ENCODE assay signal across 28 cellular contexts in the genomic region with DNA sequence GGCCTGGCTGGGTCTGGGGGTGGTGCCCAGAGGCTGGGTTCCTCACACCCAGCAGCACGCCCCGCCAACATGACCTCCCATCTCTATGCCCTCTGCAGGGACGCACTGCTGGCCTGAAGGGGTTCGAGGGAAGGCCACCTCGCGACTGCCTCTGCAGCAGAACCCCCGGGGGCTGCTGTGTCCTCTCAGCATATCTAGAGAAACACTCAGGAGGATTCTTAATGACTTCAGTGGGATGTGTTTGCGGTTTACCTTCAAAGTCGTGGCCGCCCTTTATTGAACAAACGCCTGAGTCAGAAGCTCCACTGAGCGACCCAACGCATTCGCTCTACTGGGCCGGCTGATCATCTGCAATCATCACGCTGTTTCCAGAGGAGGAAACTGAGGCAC. TPM values are rescaled to one million over a fixed set of nuclear protein-coding genes. Genes with fewer than 3 reads are reported as not detected.
A peak's percentile ranks its signal among the peaks of the same experiment; 100 is the strongest.
DNase-seq lines count a peak whose midpoint lies in the region; ATAC-seq, FAIRE-seq and TF ChIP-seq lines count a peak whose summit lies in the region.
"Had no signal": no experiment of that assay in that cellular context is flagged by ENCODE, and none has a peak within 500 bp of the region (broad histone marks: within the 10 kb centered on the region; RNA-seq: fewer than 3 reads in every experiment).

No MANE protein-coding gene starts in this region.

- H3K4me1 Mint-ChIP-seq in progenitor cell of endocrine pancreas (ENCODE audit: low read depth), result peaks cover 16% of the 10 kb centered on the region

- no peak overlapping the region for H3K56ac ChIP-seq in H1 (replicated peaks; ENCODE audit: insufficient read length, low read depth, low read length)

- no peak overlapping the region for H2BK5ac ChIP-seq in H1 (ENCODE audit: low read depth, low read length)

- no peak overlapping the region for H3K9ac ChIP-seq in H1 (replicated peaks in 1 of 4; ENCODE audit: extremely low read depth in 1 of 4, low read depth in 3 of 4, low read length in 3 of 4)
- H3K9ac ChIP-seq: KMS-11 had no signal

- H3K9me3 Mint-ChIP-seq in progenitor cell of endocrine pancreas (ENCODE audit: low read depth), result no peaks in the 10 kb centered on the region
- H3K9me3 Mint-ChIP-seq: CD8-positive, alpha-beta T cell had no signal

- WGBS in H1 (ENCODE audit: extremely low coverage in 1 of 2, insufficient coverage in 1 of 2, insufficient read length in 1 of 2, insufficient replicate concordance in 2 of 2, low coverage in 1 of 2, low lambda C conversion rate in 2 of 2, missing lambda C conversion rate in 1 of 2), 2 experiments, result 88% methylated on average over 16 of the region's 16 CpGs; no CpG with 5 or more reads in 1 of the 2 experiments

- POLR2A ChIA-PET in H1 (lab: Charles Lee; ENCODE audit: partially characterized antibody), result interaction anchor here (1.2 kb wide), 1 partner anchor 81 kb away, joined by 3 read pairs; no protein-coding TSS in a partner anchor

- H2AK5ac ChIP-seq in H1 (ENCODE audit: low read depth, low read length), result no peak overlapping the region

- H3K23ac ChIP-seq in H1 (ENCODE audit: insufficient read length), result no peak overlapping the region

- H3K4me1 ChIP-seq in left ventricle myocardium inferior (peaks cover 33% of the 10 kb centered on the region), H1 (replicated peaks in 1 of 4; ENCODE audit: control insufficient read depth in 3 of 4, insufficient read depth in 4 of 4, low read length in 3 of 4) (no peaks in the 10 kb centered on the region; a peak in 1 of 7 replicates), BE2C (no peaks in the 10 kb centered on the region)

- no peak for TF ChIP-seq CTCF in left ventricle myocardium inferior (IDR thresholded peaks at IDR 0.05; ENCODE audit: borderline replicate concordance)
- no peak for TF ChIP-seq CTCF in H1 (IDR thresholded peaks at IDR 0.05; ENCODE audit: control extremely low read depth in 1 of 3, insufficient read depth in 1 of 3, low read depth in 1 of 3, low read length in 3 of 3)
- TF ChIP-seq CTCF in progenitor cell of endocrine pancreas (IDR thresholded peaks at IDR 0.05; ENCODE audit: unreplicated experiment), result no peak
- no peak for TF ChIP-seq CTCF in BE2C (IDR thresholded peaks at IDR 0.05; ENCODE audit: low read depth, low read length)

- no peak overlapping the region for H3K4me2 ChIP-seq in H1 (ENCODE audit: insufficient read depth in 1 of 2, low read depth in 2 of 2, low read length in 2 of 2)
- H3K4me2 ChIP-seq: KMS-11, PC-9 had no signal

- no peaks in the 10 kb centered on the region for H3K36me3 Mint-ChIP-seq in progenitor cell of endocrine pancreas (ENCODE audit: insufficient read depth)
- H3K36me3 Mint-ChIP-seq: CD8-positive, alpha-beta T cell had no signal

- peak overlapping the region; percentile 55 for H3K27ac Mint-ChIP-seq in progenitor cell of endocrine pancreas
- H3K27ac Mint-ChIP-seq: CD8-positive, alpha-beta T cell had no signal

- no peak overlapping the region for H2BK120ac ChIP-seq in H1 (replicated peaks; ENCODE audit: low read depth, low read length)

- H3K4me3 Mint-ChIP-seq in progenitor cell of endocrine pancreas (ENCODE audit: low read depth), result no peak overlapping the region
- H3K4me3 Mint-ChIP-seq: CD8-positive, alpha-beta T cell had no signal

- H3K27ac ChIP-seq in left ventricle myocardium inferior (replicated peaks), result peak overlapping the region; percentile 64
- no peak overlapping the region for H3K27ac ChIP-seq in H1 (ENCODE audit: low read depth, low read length)
- H3K27ac ChIP-seq: C4-2B, KMS-11, PC-9, RWPE1 had no signal

- no peaks in the 10 kb centered on the region for H3K79me1 ChIP-seq in H1 (ENCODE audit: low read depth, low read length)

- CTCF ChIA-PET in H1 (lab: Charles Lee; ENCODE audit: partially characterized antibody), result interaction anchor here (0.8 to 1.5 kb wide), 7 partner anchors 10 to 120 kb away, joined by 3 to 5 read pairs (median 3); no protein-coding TSS in a partner anchor

- no peaks in the 10 kb centered on the region for H3K27me3 Mint-ChIP-seq in progenitor cell of endocrine pancreas

- H3K4me3 ChIP-seq in left ventricle myocardium inferior (no peak overlapping the region), H1 (ENCODE audit: extremely low read depth in 1 of 4, insufficient read depth in 2 of 4, low read depth in 3 of 4, low read length in 4 of 4) (no peak overlapping the region), BE2C (ENCODE audit: low read depth, low read length) (no peak overlapping the region)
- H3K4me3 ChIP-seq: PC-9 had no signal

- H3K36me3 ChIP-seq in left ventricle myocardium inferior (no peaks in the 10 kb centered on the region), H1 (ENCODE audit: control insufficient read depth in 2 of 4, insufficient read depth in 4 of 4, low read length in 3 of 4) (no peaks in the 10 kb centered on the region), BE2C (no peaks in the 10 kb centered on the region)

- H3K79me2 ChIP-seq in H1 (ENCODE audit: control insufficient read depth in 1 of 2, insufficient read depth in 2 of 2, low read length in 2 of 2), result no peaks in the 10 kb centered on the region

- H2BK20ac ChIP-seq in H1 (ENCODE audit: low read length), result no peak overlapping the region

- no peak overlapping the region for H2AFZ ChIP-seq in H1 (ENCODE audit: low read length)
- H2AFZ ChIP-seq: PC-9 had no signal

- no peak for FAIRE-seq in H1 (lab: Jason Lieb, UNC)
- no peak for FAIRE-seq in HTR-8/SVneo (lab: Jason Lieb, UNC)
- FAIRE-seq: A204.1, GM12891 had no signal

- no peak overlapping the region for H3K14ac ChIP-seq in H1 (ENCODE audit: insufficient read length)

- H4K8ac ChIP-seq in H1 (ENCODE audit: extremely low read depth, insufficient read depth, low read length), result no peak overlapping the region

- H3K4ac ChIP-seq in H1 (replicated peaks; ENCODE audit: insufficient read length, low read depth, low read length), result no peak overlapping the region

- DNase-seq in left ventricle myocardium inferior (no peak), Right ventricle myocardium inferior (ENCODE audit: missing footprints) (no peak), HT-29 (ENCODE audit: low spot score) (peak; percentile 84), H1 (ENCODE audit: low read depth in 1 of 2, low spot score in 2 of 2) (no peak), progenitor cell of endocrine pancreas (ENCODE audit: low spot score, unreplicated experiment) (no peak), RKO (ENCODE audit: low spot score) (no peak), BE2C (no peak), HTR-8/SVneo (ENCODE audit: insufficient read length, low spot score) (no peak)
- DNase-seq: CD8-positive, alpha-beta T cell; DMS79 treated with DMSO at 0.1 percent for 48 hours; GF-D8; IMR-90; NCI-H1048; NCI-H1417; NCI-H1694; NCI-H2029 treated with DMSO at 0.1 percent for 48 hours; NCI-H446 treated with DMSO at 0.1 percent for 48 hours; NCI-H526; NCI-H82; NK-92 treated with Interleukin-12 subunit alpha and Interleukin-12 subunit beta, amount 100 ng/mL, for 24 hours; PC-9; SHP77 treated with DMSO at 0.1 percent for 48 hours had no signal

- H4K5ac ChIP-seq in H1 (ENCODE audit: insufficient read length, low read depth, low read length), result no peak overlapping the region

- TF ChIP-seq POLR2A in H1 (IDR thresholded peaks at IDR 0.05; ENCODE audit: control extremely low read depth in 1 of 2, low read depth in 2 of 2, low read length in 2 of 2), result no peak

- intact Hi-C loops in left ventricle myocardium inferior (cut with micrococcal nuclease), result no loop called here
- intact Hi-C loops in Right ventricle myocardium inferior (cut with DNase I), result no loop called here

- no peaks in the 10 kb centered on the region for H3K9me3 ChIP-seq in left ventricle myocardium inferior (replicated peaks)
- H3K9me3 ChIP-seq in H1 (ENCODE audit: insufficient read depth in 2 of 2, low read depth in 1 of 2, low read length in 1 of 2), result no peaks in the 10 kb centered on the region
- H3K9me3 ChIP-seq in BE2C, result no peaks in the 10 kb centered on the region

- H3K18ac ChIP-seq in H1 (ENCODE audit: extremely low read depth, low read length), result no peak overlapping the region

- H3K27me3 ChIP-seq in left ventricle myocardium inferior (ENCODE audit: low read depth), result peaks cover 46% of the 10 kb centered on the region
- no peaks in the 10 kb centered on the region for H3K27me3 ChIP-seq in H1 (replicated peaks in 1 of 4; ENCODE audit: control insufficient read depth in 3 of 4, extremely low read depth in 1 of 4, insufficient read depth in 3 of 4, low read length in 3 of 4)
- H3K27me3 ChIP-seq in BE2C, result no peaks in the 10 kb centered on the region

- no peak for TF ChIP-seq EP300 in H1 (IDR thresholded peaks at IDR 0.05; ENCODE audit: borderline replicate concordance in 1 of 2, low read depth in 2 of 2, low read length in 2 of 2)

- H4K20me1 ChIP-seq in H1 (replicated peaks in 1 of 2; ENCODE audit: control insufficient read depth in 1 of 2, insufficient read depth in 2 of 2, low read length in 2 of 2), result no peaks in the 10 kb centered on the region

- no peak for TF ChIP-seq RAD21 in H1 (IDR thresholded peaks at IDR 0.05 in 1 of 2, conservative IDR thresholded peaks at IDR 0.05 in 1 of 2; ENCODE audit: low read depth in 2 of 2, low read length in 2 of 2)

- no peak for ATAC-seq in Right ventricle myocardium inferior
- ATAC-seq: CD8-positive, alpha-beta T cell had no signal

- peak overlapping the region; percentile 68; the same call in 1 of the 2 replicates for H2BK12ac ChIP-seq in H1 (ENCODE audit: low read depth, low read length)

- H3K23me2 ChIP-seq in H1 (ENCODE audit: low read depth, low read length), result no peaks in the 10 kb centered on the region

- no peak overlapping the region for H2BK15ac ChIP-seq in H1 (ENCODE audit: low read length)

- no peak overlapping the region for H4K91ac ChIP-seq in H1 (replicated peaks; ENCODE audit: insufficient read length, low read length)

TF ChIP-seq in H1, 55 proteins besides CTCF, POLR2A, EP300 and RAD21 (continues in another document):
- TF ChIP-seq SIN3A (conservative IDR thresholded peaks at IDR 0.05 in 1 of 2, IDR thresholded peaks at IDR 0.05 in 1 of 2; ENCODE audit: low read depth in 1 of 2, low read length in 2 of 2) (no peak), JUND (IDR thresholded peaks at IDR 0.05; ENCODE audit: low read length) (no peak), TCF12 (IDR thresholded peaks at IDR 0.05; ENCODE audit: low read depth, low read length) (no peak)

RNA-seq across cellular contexts. Expression of gene GATA5, which starts 54.8 kb away (rescaled TPM):
- 0.69 TPM for total RNA-seq in left ventricle myocardium inferior
- total RNA-seq in Right ventricle myocardium inferior, result 1.7 TPM
- 0.05 and 0.13 TPM in 2 replicates for total RNA-seq in HT-29 (2014; rRNA removed; shearing (Covaris generic))
- 0.11 and 0.15 TPM in 2 replicates for total RNA-seq in H1 (2021; fragmentation: NEBNext Ultra II Directional; extraction: Animal tissue kit (Norgen Biotek cat#: 25700))
- polyA plus RNA-seq in H1 (2011; rRNA removed), result 0.08 TPM in 2 replicates
- polyA plus RNA-seq in H1 (2011; cell fraction: cytosol; rRNA removed), result 0.10 TPM
- 0.14 TPM for polyA plus RNA-seq in H1 (2011; cell fraction: nucleus; rRNA removed)
- 0.11 to 0.17 TPM (median 0.12 TPM) in 3 of 4 replicates, not detected in the other for polyA plus RNA-seq in H1 (2012, experiment 1 of 2)
- polyA plus RNA-seq in H1 (2012, experiment 2 of 2), result 0.12 TPM
- 0.08 TPM for polyA plus RNA-seq in H1 (2013, experiment 1 of 2)
- 0.07 TPM for polyA plus RNA-seq in H1 (2013, experiment 2 of 2)
- polyA minus RNA-seq in H1 (2011; rRNA and poly(A)+ RNA removed), result 0.05 and 0.06 TPM in 2 replicates
- polyA minus RNA-seq in H1 (2011; cell fraction: cytosol; rRNA and poly(A)+ RNA removed), result not detected
- polyA minus RNA-seq in H1 (2011; cell fraction: nucleus; rRNA and poly(A)+ RNA removed), result not detected
- 3.8 and 4.8 TPM in 2 replicates for total RNA-seq in progenitor cell of endocrine pancreas
- 0.34 TPM for polyA plus RNA-seq in BE2C (2012; ENCODE audit: insufficient read depth, insufficient read length, low read depth)
- total RNA-seq: CD8-positive, alpha-beta T cell; IMR-90 had no signal
- polyA plus RNA-seq: AG04450, IMR-90 had no signal
